In the genomic region with DNA sequence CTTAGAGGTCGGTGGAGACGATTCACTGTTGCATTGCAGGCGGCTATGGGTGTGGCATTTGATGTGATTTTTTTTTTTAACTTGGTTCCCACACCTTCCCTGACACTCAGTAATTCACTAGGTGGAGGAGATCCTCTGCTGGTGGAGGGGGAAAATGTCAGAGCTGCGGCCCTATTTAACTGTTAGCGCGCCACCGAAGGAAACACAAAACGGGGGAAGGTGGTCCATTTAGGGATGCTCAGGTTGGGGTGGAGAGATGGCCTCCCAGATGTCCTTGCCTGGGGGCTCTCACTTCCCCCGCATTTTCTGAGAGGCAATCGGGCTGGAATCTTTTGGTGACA, we compare ENCODE assay signal across 23 cellular contexts. TPM values are rescaled to one million over a fixed set of nuclear protein-coding genes. Genes with fewer than 3 reads are reported as not detected.
DNase-seq lines count a peak whose midpoint lies in the region; ATAC-seq, FAIRE-seq and TF ChIP-seq lines count a peak whose summit lies in the region.
"Had no signal": no experiment of that assay in that cellular context is flagged by ENCODE, and none has a peak within 500 bp of the region (broad histone marks: within the 10 kb centered on the region; RNA-seq: fewer than 3 reads in every experiment).

No MANE protein-coding gene starts in this region.

- intact Hi-C loops in activated naive CD4-positive, alpha-beta T cell treated with anti-CD3 and anti-CD28 coated beads for 36 hours (cut with micrococcal nuclease) = loop anchor here (5.0 kb wide), 2 partner anchors 37 to 102 kb away; a partner anchor contains a TSS

- H3K9ac ChIP-seq in keratinocyte (ENCODE audit: control insufficient read depth, extremely low read depth, insufficient read depth, low read length) = no peak overlapping the region

- H3K4me3 Mint-ChIP-seq in activated naive CD4-positive, alpha-beta T cell treated with anti-CD3 and anti-CD28 coated beads, Interleukin-2, amount 10 ng/mL, durations not matched to agents 7 days and 5 days = no peak overlapping the region
- no peak overlapping the region for H3K4me3 Mint-ChIP-seq in activated naive CD4-positive, alpha-beta T cell treated with anti-CD3 and anti-CD28 coated beads for 36 hours
- H3K4me3 Mint-ChIP-seq in IgD-negative memory B cell = peak overlapping the region in 1 of 4 donors; percentile 75
- H3K4me3 Mint-ChIP-seq: mesothelial cell of epicardium had no signal

- H3K4me3 ChIP-seq in RWPE2 (ENCODE audit: severe bottlenecking) (no peak overlapping the region), keratinocyte (ENCODE audit: control insufficient read depth in 2 of 3, extremely low read depth in 1 of 3, insufficient read depth in 2 of 3, low read depth in 1 of 3, low read length in 3 of 3) (no peak overlapping the region), suprapubic skin (no peak overlapping the region)
- H3K4me3 ChIP-seq: adrenal gland, heart left ventricle, left lung, Peyer's patch, testis had no signal

- no peak for TF ChIP-seq POLR2A in suprapubic skin (IDR thresholded peaks at IDR 0.05)

- peaks cover 2% of the 10 kb centered on the region for H3K36me3 Mint-ChIP-seq in activated naive CD4-positive, alpha-beta T cell treated with anti-CD3 and anti-CD28 coated beads, Interleukin-2, amount 10 ng/mL, durations not matched to agents 7 days and 5 days
- no peaks in the 10 kb centered on the region for H3K36me3 Mint-ChIP-seq in activated naive CD4-positive, alpha-beta T cell treated with anti-CD3 and anti-CD28 coated beads for 36 hours (ENCODE audit: low read depth)
- H3K36me3 Mint-ChIP-seq in IgD-negative memory B cell = peaks cover 2% of the 10 kb centered on the region
- H3K36me3 Mint-ChIP-seq: mesothelial cell of epicardium had no signal

- TF ChIP-seq EP300 in suprapubic skin (IDR thresholded peaks at IDR 0.05) = no peak

- no peak overlapping the region for H3K27ac ChIP-seq in RWPE2 (ENCODE audit: poor library complexity, severe bottlenecking)
- H3K27ac ChIP-seq in keratinocyte (ENCODE audit: control insufficient read depth, insufficient read depth, low read length) = no peak overlapping the region
- no peak overlapping the region for H3K27ac ChIP-seq in suprapubic skin
- H3K27ac ChIP-seq: adrenal gland, heart left ventricle, left lung, Peyer's patch, testis had no signal

- WGBS in suprapubic skin = 11% methylated on average over 10 of the region's 10 CpGs

- dilution Hi-C loops in keratinocyte (cut with MboI; ENCODE audit: extremely low pct_ligation_motif_present, low sequenced_read_pairs) = no loop called here

- H3K4me2 ChIP-seq in keratinocyte (ENCODE audit: control insufficient read depth, extremely low read depth, insufficient read depth, low read depth, low read length) = peak overlapping the region; percentile 45

- peak overlapping the region; percentile 71 for H3K27ac Mint-ChIP-seq in activated naive CD4-positive, alpha-beta T cell treated with anti-CD3 and anti-CD28 coated beads, Interleukin-2, amount 10 ng/mL, durations not matched to agents 7 days and 5 days
- H3K27ac Mint-ChIP-seq in activated naive CD4-positive, alpha-beta T cell treated with anti-CD3 and anti-CD28 coated beads for 36 hours = no peak overlapping the region
- H3K27ac Mint-ChIP-seq in IgD-negative memory B cell = peak overlapping the region; percentile 40 to 95 (median 67)
- H3K27ac Mint-ChIP-seq: mesothelial cell of epicardium had no signal

- peak; percentile 23 for FAIRE-seq in keratinocyte (lab: Jason Lieb, UNC)
- FAIRE-seq: bronchial epithelial cell, endometrium, H54 had no signal

- H2AFZ ChIP-seq in keratinocyte (ENCODE audit: control insufficient read depth, low read length) = no peak overlapping the region

- H3K36me3 ChIP-seq in RWPE2 (ENCODE audit: low read depth) (no peaks in the 10 kb centered on the region), keratinocyte (ENCODE audit: control insufficient read depth in 2 of 2, extremely low read depth in 1 of 2, insufficient read depth in 2 of 2, low read length in 2 of 2) (peaks cover 4 to 7% of the 10 kb centered on the region in 2 experiments), suprapubic skin (no peaks in the 10 kb centered on the region)
- H3K36me3 ChIP-seq: adrenal gland, heart left ventricle, left lung, Peyer's patch had no signal

- H3K9me1 ChIP-seq in keratinocyte (ENCODE audit: control insufficient read depth, extremely low read depth, insufficient read depth, low read length) = peaks cover 2% of the 10 kb centered on the region

- ATAC-seq in RWPE2 (ENCODE audit: low read depth) = peak; percentile 26; the same call in 1 of the 3 replicates
- ATAC-seq: heart left ventricle, left lung had no signal

- H3K9me3 ChIP-seq in RWPE2 (ENCODE audit: severe bottlenecking) = no peaks in the 10 kb centered on the region
- H3K9me3 ChIP-seq in keratinocyte (ENCODE audit: control insufficient read depth, low read depth, low read length) = no peaks in the 10 kb centered on the region
- H3K9me3 ChIP-seq in suprapubic skin = no peaks in the 10 kb centered on the region
- H3K9me3 ChIP-seq: adrenal gland, heart left ventricle, left lung, testis had no signal

- H3K27me3 ChIP-seq in RWPE2 (ENCODE audit: insufficient read depth, poor library complexity, severe bottlenecking) (peaks cover 84% of the 10 kb centered on the region), keratinocyte (ENCODE audit: control insufficient read depth, extremely low read depth, insufficient read depth, low read length) (peaks cover 57% of the 10 kb centered on the region), suprapubic skin (peaks cover 100% of the 10 kb centered on the region)
- H3K27me3 ChIP-seq: testis had no signal

- TF ChIP-seq CTCF in RWPE2 (IDR thresholded peaks at IDR 0.05; ENCODE audit: poor library complexity, severe bottlenecking) = peak; percentile 34
- TF ChIP-seq CTCF in keratinocyte (optimal IDR thresholded peaks at IDR 0.05 in 1 of 3, IDR thresholded peaks at IDR 0.05 in 1 of 3, conservative IDR thresholded peaks at IDR 0.05 in 1 of 3; ENCODE audit: extremely low read depth in 1 of 3, insufficient read depth in 2 of 3, low read length in 3 of 3) = peak; percentile 50 to 69 (median 66)
- peak in 1 of 2 donors; percentile 27 for TF ChIP-seq CTCF in suprapubic skin (IDR thresholded peaks at IDR 0.05)

- H3K27me3 Mint-ChIP-seq in activated naive CD4-positive, alpha-beta T cell treated with anti-CD3 and anti-CD28 coated beads, Interleukin-2, amount 10 ng/mL, durations not matched to agents 7 days and 5 days = peaks cover 100% of the 10 kb centered on the region
- H3K27me3 Mint-ChIP-seq in activated naive CD4-positive, alpha-beta T cell treated with anti-CD3 and anti-CD28 coated beads for 36 hours (ENCODE audit: low read depth) = peaks cover 83% of the 10 kb centered on the region
- H3K27me3 Mint-ChIP-seq in IgD-negative memory B cell = peaks cover 81% of the 10 kb centered on the region

- CTCF ChIA-PET in activated naive CD4-positive, alpha-beta T cell treated with anti-CD3 and anti-CD28 coated beads, Interleukin-2, amount 10 ng/mL, durations not matched to agents 7 days and 5 days (lab: Charles Lee) = interaction anchor here (0.7 kb wide), 1 partner anchor 10 kb away, joined by 3 read pairs; no protein-coding TSS in a partner anchor
- CTCF ChIA-PET in activated naive CD4-positive, alpha-beta T cell treated with anti-CD3 and anti-CD28 coated beads for 36 hours (lab: Charles Lee) = interaction anchor here (0.6 kb wide), 1 partner anchor 50 kb away, joined by 3 read pairs; no protein-coding TSS in a partner anchor

- no peaks in the 10 kb centered on the region for H4K20me1 ChIP-seq in keratinocyte (ENCODE audit: control insufficient read depth, extremely low read depth, insufficient read depth, low read length)

- H3K9me3 Mint-ChIP-seq in activated naive CD4-positive, alpha-beta T cell treated with anti-CD3 and anti-CD28 coated beads, Interleukin-2, amount 10 ng/mL, durations not matched to agents 7 days and 5 days = no peaks in the 10 kb centered on the region
- H3K9me3 Mint-ChIP-seq in activated naive CD4-positive, alpha-beta T cell treated with anti-CD3 and anti-CD28 coated beads for 36 hours = no peaks in the 10 kb centered on the region
- no peaks in the 10 kb centered on the region for H3K9me3 Mint-ChIP-seq in IgD-negative memory B cell
- H3K9me3 Mint-ChIP-seq: mesothelial cell of epicardium had no signal

- H3K4me1 Mint-ChIP-seq in activated naive CD4-positive, alpha-beta T cell treated with anti-CD3 and anti-CD28 coated beads, Interleukin-2, amount 10 ng/mL, durations not matched to agents 7 days and 5 days = no peaks in the 10 kb centered on the region
- H3K4me1 Mint-ChIP-seq in activated naive CD4-positive, alpha-beta T cell treated with anti-CD3 and anti-CD28 coated beads for 36 hours (ENCODE audit: low read depth) = peaks cover 25% of the 10 kb centered on the region
- H3K4me1 Mint-ChIP-seq in IgD-negative memory B cell = peaks cover 0 to 12% (median 4%) of the 10 kb centered on the region in 3 donors

- H3K4me1 ChIP-seq in RWPE2 (ENCODE audit: insufficient read depth, poor library complexity, severe bottlenecking) (no peaks in the 10 kb centered on the region), keratinocyte (ENCODE audit: control insufficient read depth, extremely low read depth, insufficient read depth, low read length) (peaks cover 28% of the 10 kb centered on the region), suprapubic skin (peaks cover 43% of the 10 kb centered on the region)

- no peaks in the 10 kb centered on the region for H3K79me2 ChIP-seq in keratinocyte (ENCODE audit: control insufficient read depth, insufficient read depth, low read length)

- DNase-seq in activated naive CD4-positive, alpha-beta T cell treated with anti-CD3 and anti-CD28 coated beads, Interleukin-2, amount 10 ng/mL, durations not matched to agents 7 days and 5 days = no peak
- no peak for DNase-seq in activated naive CD4-positive, alpha-beta T cell treated with anti-CD3 and anti-CD28 coated beads for 36 hours
- DNase-seq in RWPE2 (ENCODE audit: low spot score) (no peak), keratinocyte (ENCODE audit: low read depth, low spot score) (no peak), NCI-H2081 treated with DMSO at 0.1 percent for 48 hours (lab: John Stamatoyannopoulos, UW) (no peak), suprapubic skin (ENCODE audit: low spot score in 2 of 2) (no peak), activated gamma-delta T cell (lab: John Stamatoyannopoulos, UW) (no peak)
- DNase-seq: cortex of kidney, DND-41, heart left ventricle, Peyer's patch, T1000, testis had no signal

RNA-seq across cellular contexts. Expression of a gene that starts 4.3 kb away (rescaled TPM):
- total RNA-seq in activated naive CD4-positive, alpha-beta T cell treated with anti-CD3 and anti-CD28 coated beads for 36 hours = not detected
- not detected for polyA plus RNA-seq in IgD-negative memory B cell
- 0.35 to 1.2 TPM (median 0.47 TPM) in 3 replicates for polyA plus RNA-seq in keratinocyte
- polyA plus RNA-seq in keratinocyte (2011; ENCODE audit: low read depth) = 0.34 TPM
- 0.43 and 0.44 TPM in 2 replicates for polyA plus RNA-seq in keratinocyte (2011; cell fraction: cytosol; rRNA removed)
- 0.42 and 0.69 TPM in 2 replicates for polyA plus RNA-seq in keratinocyte (2011; cell fraction: nucleus; rRNA removed)
- 1.0 and 1.2 TPM in 2 replicates for polyA plus RNA-seq in keratinocyte (2012; ENCODE audit: low replicate concordance)
- 0.53 to 1.1 TPM (median 0.61 TPM) in 3 replicates for polyA minus RNA-seq in keratinocyte
- polyA minus RNA-seq in keratinocyte (2011; cell fraction: cytosol; rRNA and poly(A)+ RNA removed) = 0.58 TPM
- polyA minus RNA-seq in keratinocyte (2011; cell fraction: nucleus; rRNA and poly(A)+ RNA removed) = 0.21 and 0.78 TPM in 2 replicates
- 1 to 10 TPM; 3.7 to 6.8 (median 4.7) TPM for total RNA-seq in suprapubic skin
- total RNA-seq: activated CD8-positive, alpha-beta memory T cell treated with anti-CD3 and anti-CD28 coated beads for 36 hours; adrenal gland; bronchial epithelial cell; heart left ventricle; HT1080; left lung; mesothelial cell of epicardium; Peyer's patch had no signal
- polyA plus RNA-seq: adrenal gland, heart left ventricle, neural cell had no signal

RNA-seq across cellular contexts. Expression of a gene that starts 11.8 kb away (rescaled TPM):
- total RNA-seq in activated naive CD4-positive, alpha-beta T cell treated with anti-CD3 and anti-CD28 coated beads for 36 hours = not detected
- polyA plus RNA-seq in IgD-negative memory B cell (not detected), keratinocyte (4.8 to 5.6 TPM (median 5.2 TPM) in 3 replicates)
- 2.3 TPM for polyA plus RNA-seq in keratinocyte (2011; ENCODE audit: low read depth)
- polyA plus RNA-seq in keratinocyte (2011; cell fraction: cytosol; rRNA removed) = 5.5 and 5.8 TPM in 2 replicates
- polyA plus RNA-seq in keratinocyte (2011; cell fraction: nucleus; rRNA removed) = 4.3 and 7.0 TPM in 2 replicates
- polyA plus RNA-seq in keratinocyte (2012; ENCODE audit: low replicate concordance) = 7.2 and 8.7 TPM in 2 replicates
- polyA minus RNA-seq in keratinocyte = 2.5 to 6.2 TPM (median 3.9 TPM) in 3 replicates
- polyA minus RNA-seq in keratinocyte (2011; cell fraction: cytosol; rRNA and poly(A)+ RNA removed) = 5.8 TPM
- polyA minus RNA-seq in keratinocyte (2011; cell fraction: nucleus; rRNA and poly(A)+ RNA removed) = 2.6 and 3.3 TPM in 2 replicates
- total RNA-seq in suprapubic skin = 10 to 100 TPM in 2 of 4 donors, 1 to 10 TPM in 2; 5.3 to 16.7 (median 10.2) TPM
- total RNA-seq: activated CD8-positive, alpha-beta memory T cell treated with anti-CD3 and anti-CD28 coated beads for 36 hours; bronchial epithelial cell; heart left ventricle; left lung; Peyer's patch had no signal
- polyA plus RNA-seq: adrenal gland, heart left ventricle, neural cell had no signal

RNA-seq across cellular contexts. Expression of a gene that starts 22.5 kb away (rescaled TPM):
- total RNA-seq in activated naive CD4-positive, alpha-beta T cell treated with anti-CD3 and anti-CD28 coated beads for 36 hours = not detected
- polyA plus RNA-seq in IgD-negative memory B cell = not detected
- polyA plus RNA-seq in keratinocyte = 1.2 to 2.4 TPM (median 1.6 TPM) in 3 replicates
- 1.1 TPM for polyA plus RNA-seq in keratinocyte (2011; ENCODE audit: low read depth)
- polyA plus RNA-seq in keratinocyte (2011; cell fraction: cytosol; rRNA removed) = 0.92 and 1.9 TPM in 2 replicates
- 3.5 and 5.5 TPM in 2 replicates for polyA plus RNA-seq in keratinocyte (2011; cell fraction: nucleus; rRNA removed)
- 5.1 and 6.3 TPM in 2 replicates for polyA plus RNA-seq in keratinocyte (2012; ENCODE audit: low replicate concordance)
- 1.2 to 2.3 TPM (median 1.3 TPM) in 3 replicates for polyA minus RNA-seq in keratinocyte
- polyA minus RNA-seq in keratinocyte (2011; cell fraction: cytosol; rRNA and poly(A)+ RNA removed) = 2.3 TPM
- polyA minus RNA-seq in keratinocyte (2011; cell fraction: nucleus; rRNA and poly(A)+ RNA removed) = 1.6 and 2.2 TPM in 2 replicates
- total RNA-seq in suprapubic skin = 1 to 10 TPM; 3.1 to 3.7 (median 3.5) TPM
- total RNA-seq: activated CD8-positive, alpha-beta memory T cell treated with anti-CD3 and anti-CD28 coated beads for 36 hours; adrenal gland; bronchial epithelial cell; heart left ventricle; HT1080; left lung had no signal
- polyA plus RNA-seq: adrenal gland, heart left ventricle, neural cell had no signal

RNA-seq across cellular contexts. Expression of a gene that starts 24.3 kb away (rescaled TPM):
- not detected for total RNA-seq in activated naive CD4-positive, alpha-beta T cell treated with anti-CD3 and anti-CD28 coated beads for 36 hours
- not detected for polyA plus RNA-seq in IgD-negative memory B cell
- polyA plus RNA-seq in keratinocyte = 2.5 to 4.0 TPM (median 2.9 TPM) in 3 replicates
- 3.5 TPM for polyA plus RNA-seq in keratinocyte (2011; ENCODE audit: low read depth)
- polyA plus RNA-seq in keratinocyte (2011; cell fraction: cytosol; rRNA removed) = 2.4 and 2.8 TPM in 2 replicates
- polyA plus RNA-seq in keratinocyte (2011; cell fraction: nucleus; rRNA removed) = 7.6 and 8.3 TPM in 2 replicates
- polyA plus RNA-seq in keratinocyte (2012; ENCODE audit: low replicate concordance) = 1.2 and 3.3 TPM in 2 replicates
- polyA minus RNA-seq in keratinocyte = 0.22 to 0.92 TPM (median 0.56 TPM) in 3 replicates
- polyA minus RNA-seq in keratinocyte (2011; cell fraction: cytosol; rRNA and poly(A)+ RNA removed) = 0.96 TPM
- polyA minus RNA-seq in keratinocyte (2011; cell fraction: nucleus; rRNA and poly(A)+ RNA removed) = 0.53 and 0.85 TPM in 2 replicates
- total RNA-seq in suprapubic skin = 10 to 100 TPM in 2 of 4 donors, 1 to 10 TPM in 2; 1.4 to 15.7 (median 10.7) TPM
- total RNA-seq: activated CD8-positive, alpha-beta memory T cell treated with anti-CD3 and anti-CD28 coated beads for 36 hours; adrenal gland; bronchial epithelial cell; heart left ventricle; left lung had no signal
- polyA plus RNA-seq: adrenal gland, heart left ventricle, neural cell had no signal

RNA-seq across cellular contexts. Expression of a gene that starts 34.5 kb away (rescaled TPM):
- not detected for total RNA-seq in activated naive CD4-positive, alpha-beta T cell treated with anti-CD3 and anti-CD28 coated beads for 36 hours
- polyA plus RNA-seq in IgD-negative memory B cell = not detected
- 7.3 to 33.1 TPM (median 14.1 TPM) in 3 replicates for polyA plus RNA-seq in keratinocyte
- polyA plus RNA-seq in keratinocyte (2011; ENCODE audit: low read depth) = 19.6 TPM
- polyA plus RNA-seq in keratinocyte (2011; cell fraction: cytosol; rRNA removed) = 24.3 and 25.3 TPM in 2 replicates
- polyA plus RNA-seq in keratinocyte (2011; cell fraction: nucleus; rRNA removed) = 11.5 and 14.8 TPM in 2 replicates
- polyA plus RNA-seq in keratinocyte (2012; ENCODE audit: low replicate concordance) = 26.1 and 26.3 TPM in 2 replicates
- polyA minus RNA-seq in keratinocyte = 5.1 to 26.1 TPM (median 7.3 TPM) in 3 replicates
- polyA minus RNA-seq in keratinocyte (2011; cell fraction: cytosol; rRNA and poly(A)+ RNA removed) = 21.1 TPM
- 4.0 and 6.6 TPM in 2 replicates for polyA minus RNA-seq in keratinocyte (2011; cell fraction: nucleus; rRNA and poly(A)+ RNA removed)
- total RNA-seq in suprapubic skin = 10 to 100 TPM in 3 of 4 donors, 1 to 10 TPM in 1; 8.8 to 24.7 (median 13.3) TPM
- total RNA-seq: activated CD8-positive, alpha-beta memory T cell treated with anti-CD3 and anti-CD28 coated beads for 36 hours; bronchial epithelial cell; heart left ventricle; left lung had no signal
- polyA plus RNA-seq: heart left ventricle, neural cell had no signal

Comparison
In these comparisons a context has a peak if more than half of its experiments do, and no peak if none do; other contexts are left out.
1. RNA of a gene that starts 4.3 kb away (total RNA-seq): 3.7 to 6.8 TPM in suprapubic skin; not detected in activated naive CD4-positive, alpha-beta T cell treated with anti-CD3 and anti-CD28 coated beads for 36 hours; every median in the first group is over 4 times any median in the second.
2. RNA of a gene that starts 11.8 kb away (total RNA-seq): 5.3 to 16.7 TPM in suprapubic skin; not detected in activated naive CD4-positive, alpha-beta T cell treated with anti-CD3 and anti-CD28 coated beads for 36 hours; every median in the first group is over 4 times any median in the second.
3. RNA of a gene that starts 22.5 kb away (total RNA-seq): 3.1 to 3.7 TPM in suprapubic skin; not detected in activated naive CD4-positive, alpha-beta T cell treated with anti-CD3 and anti-CD28 coated beads for 36 hours; every median in the first group is over 4 times any median in the second.